1 cellular context compared by ENCODE assay signal in genomic region chr7:46385662-46386309, GRCh38.
TF ChIP-seq lines count a peak whose summit lies in the region.

No MANE protein-coding gene starts in this region.

TF ChIP-seq in A549, 52 proteins besides CTCF, POLR2A, EP300 and RAD21 (continued from another document):
- TF ChIP-seq TFCP2L1 (CRISPR knock-in tag; IDR thresholded peaks at IDR 0.05): no peak
